ENCODE assay signal across 8 cellular contexts in genomic region chr2:10331033-10331701, GRCh38. TPM values are rescaled to one million over a fixed set of nuclear protein-coding genes. Genes with fewer than 3 reads are reported as not detected.
A peak's percentile ranks its signal among the peaks of the same experiment; 100 is the strongest.
DNase-seq lines count a peak whose midpoint lies in the region; ATAC-seq and TF ChIP-seq lines count a peak whose summit lies in the region.

No MANE protein-coding gene starts in this region.

- intact Hi-C loops in testis (cut with DNase I; ENCODE audit: low total_unique reads): no loop called here

- H3K4me1 ChIP-seq in Peyer's patch: peaks cover 10 to 62% (median 33%) of the 10 kb centered on the region in 4 donors
- peaks cover 10% of the 10 kb centered on the region for H3K4me1 ChIP-seq in testis

- peak; percentile 66 for ATAC-seq in GM18502 (IDR thresholded peaks at IDR 0.05; ENCODE audit: poor library complexity, unreplicated experiment)
- ATAC-seq in HG02763 (IDR thresholded peaks at IDR 0.05; ENCODE audit: unreplicated experiment): peak; percentile 70

- H3K9me3 ChIP-seq in Peyer's patch (no peaks in the 10 kb centered on the region), testis (no peaks in the 10 kb centered on the region)

- H3K4me3 ChIP-seq in Peyer's patch (peak overlapping the region; percentile 29 to 44 (median 36)), testis (no peak overlapping the region)

- H3K36me3 ChIP-seq in Peyer's patch (peaks cover 0 to 5% (median 0%) of the 10 kb centered on the region in 3 donors), testis (ENCODE audit: low read depth, missing control alignments) (no peaks in the 10 kb centered on the region)

- WGBS in testis, 2 donors: 71 to 72% methylated on average over 23 to 31 of the region's 33 CpGs

- H3K27ac ChIP-seq in Peyer's patch: peak overlapping the region; percentile 69 to 86 (median 84)
- no peak overlapping the region for H3K27ac ChIP-seq in testis

- no peaks in the 10 kb centered on the region for H3K27me3 ChIP-seq in Peyer's patch
- no peaks in the 10 kb centered on the region for H3K27me3 ChIP-seq in testis

- peak; percentile 87 to 92 (median 90) for DNase-seq in Peyer's patch
- DNase-seq in activated gamma-delta T cell treated with Interleukin-2 at 50 U/mL for 16 hours: peak; percentile 70
- peak; percentile 35 for DNase-seq in left kidney (ENCODE audit: low read depth, low spot score)
- DNase-seq in stimulated activated CD8-positive, alpha-beta memory T cell treated with anti-CD3 and anti-CD28 coated beads, Interleukin-12 subunit alpha, Interleukin-12 subunit beta, amount 100 ng/mL, for 1 hour (ENCODE audit: low read depth): peak; percentile 47
- DNase-seq in SHP77 (lab: John Stamatoyannopoulos, UW): no peak
- DNase-seq in testis: no peak

- TF ChIP-seq CTCF in Peyer's patch (IDR thresholded peaks at IDR 0.05) (peak in 3 of 6 experiments; percentile 27 to 37 (median 35)), testis (IDR thresholded peaks at IDR 0.05) (no peak)

- TF ChIP-seq POLR2A in Peyer's patch (IDR thresholded peaks at IDR 0.05) (no peak), testis (IDR thresholded peaks at IDR 0.05) (no peak)

RNA-seq across cellular contexts. Expression of gene HPCAL1, which starts 28.5 kb away (rescaled TPM):
- total RNA-seq in Peyer's patch (100 to 1,000 TPM; 123 to 270 (median 156) TPM), testis (100 to 1,000 TPM; 215 to 263 TPM)
- polyA plus RNA-seq in testis (ENCODE audit: insufficient read depth, low read depth, low replicate concordance): 99.5 TPM

Comparison
In these comparisons a context has a peak if more than half of its experiments do, and no peak if none do; other contexts are left out.
1. DNase-seq: peak in Peyer's patch (3 of 3), activated gamma-delta T cell treated with Interleukin-2 at 50 U/mL for 16 hours (single experiment), left kidney (single experiment) and stimulated activated CD8-positive, alpha-beta memory T cell treated with anti-CD3 and anti-CD28 coated beads, Interleukin-12 subunit alpha, Interleukin-12 subunit beta, amount 100 ng/mL, for 1 hour (single experiment); none in SHP77 (0 of 2) and testis (single experiment).
2. H3K27ac ChIP-seq: peak in Peyer's patch (4 of 4); none in testis (0 of 2).
3. H3K4me3 ChIP-seq: peak in Peyer's patch (4 of 4); none in testis (0 of 2).